In the genomic region with DNA sequence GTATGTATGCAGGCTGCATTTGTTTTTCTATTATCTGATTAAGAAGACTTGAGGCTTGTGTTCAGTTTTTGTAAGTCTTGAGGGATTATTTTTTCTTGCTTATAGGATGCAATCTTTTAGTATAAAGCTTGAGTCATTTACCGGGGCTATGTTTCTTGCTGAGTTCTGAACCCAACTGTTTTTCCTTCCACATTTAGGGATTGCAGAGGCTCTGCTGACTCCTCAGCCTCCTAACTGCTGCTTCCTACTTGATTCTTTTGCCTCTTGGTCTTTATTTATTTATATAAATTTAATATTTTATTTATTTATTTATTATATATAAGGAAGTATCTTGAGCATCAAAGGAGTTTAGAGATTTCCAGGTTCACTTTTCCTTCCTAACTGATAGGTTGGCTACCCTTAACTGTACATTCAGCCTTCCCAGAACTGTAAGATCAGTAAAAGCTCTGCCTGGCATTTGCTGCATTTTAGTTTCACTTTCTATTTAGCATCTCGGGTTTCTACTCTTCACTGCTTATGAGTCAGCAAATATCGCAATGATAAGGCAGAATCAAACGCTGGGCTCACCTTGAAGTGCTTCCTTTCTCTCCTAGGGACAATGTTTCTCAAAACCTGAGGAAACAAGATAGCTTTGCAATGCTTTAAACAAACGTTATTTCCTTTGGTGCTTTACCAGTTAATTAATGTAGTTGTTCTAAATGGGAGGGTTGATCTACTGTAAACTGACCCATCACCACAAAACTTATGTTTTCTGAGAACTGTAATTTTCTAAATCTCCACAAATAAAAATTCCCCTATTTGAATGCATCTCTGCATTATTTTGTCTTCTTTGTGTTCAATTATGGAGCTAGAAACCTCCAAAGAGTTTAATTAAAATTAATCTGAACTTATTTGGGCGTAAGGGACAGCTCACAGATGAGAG, we compare ENCODE assay signal across 8 cellular contexts.
DNase-seq lines count a peak whose midpoint lies in the region; ATAC-seq and TF ChIP-seq lines count a peak whose summit lies in the region.

No MANE protein-coding gene starts in this region.

- H3K27ac Mint-ChIP-seq in CD8-positive, alpha-beta T cell: peak overlapping the region; percentile 11
- peak overlapping the region; percentile 87 for H3K27ac Mint-ChIP-seq in osteocyte (ENCODE audit: unreplicated experiment)

- peaks cover 11% of the 10 kb centered on the region for H3K4me1 Mint-ChIP-seq in CD8-positive, alpha-beta T cell (ENCODE audit: low read depth)
- H3K4me1 Mint-ChIP-seq in osteocyte (ENCODE audit: unreplicated experiment): peaks cover 8% of the 10 kb centered on the region

- H3K27me3 Mint-ChIP-seq in CD8-positive, alpha-beta T cell (ENCODE audit: low read depth): no peaks in the 10 kb centered on the region
- peaks cover 11% of the 10 kb centered on the region for H3K27me3 Mint-ChIP-seq in osteocyte (ENCODE audit: unreplicated experiment)

- H3K27me3 ChIP-seq in CD8-positive, alpha-beta T cell (ENCODE audit: insufficient read depth, low read length): no peaks in the 10 kb centered on the region

- no peak for DNase-seq in CD8-positive, alpha-beta T cell
- DNase-seq in NCI-H1930 (lab: John Stamatoyannopoulos, UW) (peak; percentile 20 to 41), fibroblast of the conjunctiva (ENCODE audit: low read depth) (peak; percentile 72), osteocyte (ENCODE audit: extremely low spot score, unreplicated experiment) (no peak)
- no peak for DNase-seq in effector CD8-positive, alpha-beta T cell (lab: John Stamatoyannopoulos, UW)

- TF ChIP-seq CTCF in CD8-positive, alpha-beta T cell (IDR thresholded peaks at IDR 0.05): no peak
- TF ChIP-seq CTCF in WI38 (IDR thresholded peaks at IDR 0.05; ENCODE audit: low read depth, low read length) (no peak), osteocyte (IDR thresholded peaks at IDR 0.05) (no peak)

- H3K27ac ChIP-seq in CD8-positive, alpha-beta T cell (ENCODE audit: low read depth, low read length): no peak overlapping the region

- H3K9me3 Mint-ChIP-seq in CD8-positive, alpha-beta T cell: no peaks in the 10 kb centered on the region
- H3K9me3 Mint-ChIP-seq in osteocyte (ENCODE audit: unreplicated experiment): peaks cover 3% of the 10 kb centered on the region

- peaks cover 5% of the 10 kb centered on the region for H3K4me1 ChIP-seq in CD8-positive, alpha-beta T cell (ENCODE audit: insufficient read depth, low read length)

- peak overlapping the region; percentile 75 for H3K4me3 Mint-ChIP-seq in CD8-positive, alpha-beta T cell
- H3K4me3 Mint-ChIP-seq in osteocyte (ENCODE audit: unreplicated experiment): peak overlapping the region; percentile 77

- no peaks in the 10 kb centered on the region for H3K36me3 Mint-ChIP-seq in CD8-positive, alpha-beta T cell
- H3K36me3 Mint-ChIP-seq in osteocyte (ENCODE audit: unreplicated experiment): no peaks in the 10 kb centered on the region

- H3K9me3 ChIP-seq in CD8-positive, alpha-beta T cell (ENCODE audit: low read length): no peaks in the 10 kb centered on the region

- intact Hi-C loops in CD8-positive, alpha-beta T cell (cut with DNase I, micrococcal nuclease): loop anchor here (5.0 to 10.0 kb wide), 2 partner anchors 49 to 1338 kb away; no protein-coding TSS in a partner anchor

- POLR2A ChIA-PET in CD8-positive, alpha-beta T cell (lab: Charles Lee): interaction anchor here (0.9 kb wide), 1 partner anchor 80 kb away, joined by 4 read pairs; no protein-coding TSS in a partner anchor

- H3K4me3 ChIP-seq in CD8-positive, alpha-beta T cell (ENCODE audit: low read depth, low read length): peak overlapping the region; percentile 70
- H3K4me3 ChIP-seq in WI38 (ENCODE audit: low read depth, low read length): peak overlapping the region; percentile 45

- CTCF ChIA-PET in CD8-positive, alpha-beta T cell (lab: Charles Lee): no interaction called here

- H3K36me3 ChIP-seq in CD8-positive, alpha-beta T cell (ENCODE audit: insufficient read depth, low read length): no peaks in the 10 kb centered on the region

- peak; percentile 61 for ATAC-seq in CD8-positive, alpha-beta T cell
- ATAC-seq in GM18907 (IDR thresholded peaks at IDR 0.05; ENCODE audit: unreplicated experiment) (peak; percentile 99), HG03064 (IDR thresholded peaks at IDR 0.05; ENCODE audit: low read depth, unreplicated experiment) (peak; percentile 93)

Comparison
In these comparisons a context has a peak if more than half of its experiments do, and no peak if none do; other contexts are left out.
1. DNase-seq: peak in NCI-H1930 (2 of 2) and fibroblast of the conjunctiva (single experiment); none in CD8-positive, alpha-beta T cell (0 of 7), osteocyte (single experiment) and effector CD8-positive, alpha-beta T cell (single experiment).
2. Peak in every context shown above with its lines, with median percentiles within 50 percentile points of each other: ATAC-seq.